1 cellular context compared by ENCODE assay signal in genomic region chr17:66837883-66838665, GRCh38.
TF ChIP-seq lines count a peak whose summit lies in the region.

No MANE protein-coding gene starts in this region.

TF ChIP-seq in IMR-90, 13 proteins besides CTCF, POLR2A, EP300 and RAD21 (continued from another document):
- TF ChIP-seq RFX5 (IDR thresholded peaks at IDR 0.05; ENCODE audit: low read depth, low read length) = no peak
- no peak for TF ChIP-seq USF2 (IDR thresholded peaks at IDR 0.05; ENCODE audit: low read depth, low read length)
- peak; percentile 76 for TF ChIP-seq MAFK (IDR thresholded peaks at IDR 0.05; ENCODE audit: low read depth, low read length)
- no peak for TF ChIP-seq CEBPB (IDR thresholded peaks at IDR 0.05; ENCODE audit: low read depth, low read length)
- no peak for TF ChIP-seq MXI1 (IDR thresholded peaks at IDR 0.05; ENCODE audit: borderline replicate concordance, low read depth, low read length)
- TF ChIP-seq FOS (IDR thresholded peaks at IDR 0.05; ENCODE audit: low read depth, low read length) = no peak
TF ChIP-seq in IMR-90: peak in this region for 1.
